ENCODE assay signal across 13 cellular contexts in the genomic region with DNA sequence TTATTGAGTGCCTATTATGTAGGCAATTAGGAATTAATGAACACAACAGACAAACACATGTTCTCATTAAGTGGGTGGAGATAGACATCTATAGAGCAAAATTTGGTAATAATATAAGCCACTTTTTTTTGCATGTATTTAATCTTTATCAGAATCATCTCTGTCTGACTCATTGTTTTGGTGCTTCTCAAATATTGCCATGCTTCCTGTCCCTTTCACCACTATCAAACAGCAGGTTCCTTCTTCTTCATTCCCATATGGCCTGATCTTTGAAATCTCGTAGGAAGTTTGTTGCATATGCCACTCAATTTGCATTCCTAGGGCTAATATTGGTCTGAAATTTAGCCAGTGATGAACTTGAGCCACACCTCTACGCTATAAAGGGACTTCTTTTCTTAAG.
"Had no signal": no experiment of that assay in that cellular context is flagged by ENCODE, and none has a peak within 500 bp of the region (broad histone marks: within the 10 kb centered on the region; RNA-seq: fewer than 3 reads in every experiment).

No MANE protein-coding gene starts in this region.

- H3K27ac Mint-ChIP-seq: activated T-helper 17 cell treated with anti-CD3 and anti-CD28 coated beads, Interleukin-2, amount 50 U/mL, for 72 hours; dendritic cell treated with granulocyte-macrophage colony-stimulating factor and Interleukin-4, amounts not matched to agents 40 ng/mL and 50 ng/mL, for 4 days; immature natural killer cell; natural killer cell had no signal

- H3K4me1 Mint-ChIP-seq: activated T-helper 17 cell treated with anti-CD3 and anti-CD28 coated beads, Interleukin-2, amount 50 U/mL, for 72 hours; immature natural killer cell; natural killer cell had no signal

- H3K36me3 Mint-ChIP-seq: immature natural killer cell, natural killer cell had no signal

- DNase-seq: activated CD4-positive, CD25-positive, alpha-beta regulatory T cell treated with anti-CD3 and anti-CD28 coated beads, Interleukin-2, amount 50 U/mL, for 72 hours; activated naive CD4-positive, alpha-beta T cell treated with Interleukin-2 at 50 U/mL for 16 hours; activated T-cell treated with anti-CD3 and anti-CD28 coated beads for 4 hours; aorta; cerebellar nuclear complex; foreskin melanocyte; immature natural killer cell; natural killer cell; sigmoid colon; stimulated activated CD4-positive, alpha-beta T cell treated with anti-CD3 and anti-CD28 coated beads, Interleukin-1b, Interleukin-23, amount 100 ng/mL, for 48 hours; upper lobe of right lung had no signal

- H3K27me3 Mint-ChIP-seq: dendritic cell treated with granulocyte-macrophage colony-stimulating factor and Interleukin-4, amounts not matched to agents 40 ng/mL and 50 ng/mL, for 4 days had no signal

- H3K9me3 Mint-ChIP-seq: activated T-helper 17 cell treated with anti-CD3 and anti-CD28 coated beads, Interleukin-2, amount 50 U/mL, for 72 hours had no signal

- H3K4me3 Mint-ChIP-seq: activated T-helper 17 cell treated with anti-CD3 and anti-CD28 coated beads, Interleukin-2, amount 50 U/mL, for 72 hours; dendritic cell treated with granulocyte-macrophage colony-stimulating factor and Interleukin-4, amounts not matched to agents 40 ng/mL and 50 ng/mL, for 4 days; immature natural killer cell; natural killer cell had no signal
